Comparison of ENCODE assay signal across 8 cellular contexts in genomic region chr2:84880645-84881521, GRCh38. TPM values are rescaled to one million over a fixed set of nuclear protein-coding genes. Genes with fewer than 3 reads are reported as not detected.
A peak's percentile ranks its signal among the peaks of the same experiment; 100 is the strongest.
DNase-seq lines count a peak whose midpoint lies in the region; ATAC-seq and TF ChIP-seq lines count a peak whose summit lies in the region.

A gene with protein sequence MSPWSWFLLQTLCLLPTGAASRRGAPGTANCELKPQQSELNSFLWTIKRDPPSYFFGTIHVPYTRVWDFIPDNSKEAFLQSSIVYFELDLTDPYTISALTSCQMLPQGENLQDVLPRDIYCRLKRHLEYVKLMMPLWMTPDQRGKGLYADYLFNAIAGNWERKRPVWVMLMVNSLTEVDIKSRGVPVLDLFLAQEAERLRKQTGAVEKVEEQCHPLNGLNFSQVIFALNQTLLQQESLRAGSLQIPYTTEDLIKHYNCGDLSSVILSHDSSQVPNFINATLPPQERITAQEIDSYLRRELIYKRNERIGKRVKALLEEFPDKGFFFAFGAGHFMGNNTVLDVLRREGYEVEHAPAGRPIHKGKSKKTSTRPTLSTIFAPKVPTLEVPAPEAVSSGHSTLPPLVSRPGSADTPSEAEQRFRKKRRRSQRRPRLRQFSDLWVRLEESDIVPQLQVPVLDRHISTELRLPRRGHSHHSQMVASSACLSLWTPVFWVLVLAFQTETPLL (minus strand): TSS chr2:84881084. CDS start chr2:84881039, 45 bp downstream.

- H3K4me3 ChIP-seq in AG04450 (ENCODE audit: low read depth, low read length) (peak within 1 kb of the TSS; percentile 76), muscle layer of colon (ENCODE audit: low read depth in 1 of 2, low read length in 2 of 2) (peak within 1 kb of the TSS; percentile 68 to 71), thyroid gland (replicated peaks in 1 of 3) (peak within 1 kb of the TSS; percentile 10 to 52 (median 11))

- H3K9me3 ChIP-seq in AG04450 (ENCODE audit: control insufficient read depth, insufficient read depth, low read length) (no peaks in the 10 kb centered on the region; the same call in 1 of the 2 replicates), muscle layer of colon (ENCODE audit: low read length) (no peaks in the 10 kb centered on the region), thyroid gland (no peaks in the 10 kb centered on the region)

- no peak for DNase-seq in AG04450 (ENCODE audit: low read depth, low spot score)
- DNase-seq in HEK293T (ENCODE audit: extremely low spot score), result peak; percentile 26
- peak; percentile 43 for DNase-seq in effector CD8-positive, alpha-beta T cell (lab: John Stamatoyannopoulos, UW)
- no peak for DNase-seq in thyroid gland

- ATAC-seq in activated CD4-positive, CD25-positive, alpha-beta regulatory T cell treated with anti-CD3 and anti-CD28 coated beads, Interleukin-2, amount 50 U/mL, for 24 hours, result peak; percentile 20 to 35
- ATAC-seq in GM18517 (IDR thresholded peaks at IDR 0.05; ENCODE audit: unreplicated experiment), result no peak
- ATAC-seq in HG03520 (IDR thresholded peaks at IDR 0.05; ENCODE audit: unreplicated experiment), result no peak

- H3K27me3 ChIP-seq in AG04450 (ENCODE audit: control insufficient read depth, insufficient read depth, low read length), result no peaks in the 10 kb centered on the region
- H3K27me3 ChIP-seq in muscle layer of colon (ENCODE audit: control insufficient read depth in 1 of 2, insufficient read depth in 2 of 2, low read length in 2 of 2), result peaks cover 23 to 24% of the 10 kb centered on the region in 2 donors
- H3K27me3 ChIP-seq in thyroid gland, result no peaks in the 10 kb centered on the region

- intact Hi-C loops in thyroid gland (cut with DNase I), result loop anchor here (5.0 kb wide), 1 partner anchor 384 kb away; no protein-coding TSS in a partner anchor

- 0 to 2% methylated on average over 19 to 63 of the region's 77 CpGs for WGBS in thyroid gland, 2 donors

- peak within 1 kb of the TSS; percentile 4 for H3K9ac ChIP-seq in muscle layer of colon (ENCODE audit: low read length)

- POLR2A ChIA-PET in AG04450 (lab: Yijun Ruan, JAX) (interaction anchor here (0.9 to 3.0 kb wide), 3 partner anchors 25 to 74 kb away, joined by 4 to 20 read pairs (median 4); partner anchors contain the start of gene TMSB10), HEK293T (lab: Yijun Ruan, JAX) (no interaction called here)

- CTCF ChIA-PET in AG04450 (lab: Charles Lee), result interaction anchor here (1.4 kb wide), 1 partner anchor 39 kb away, joined by 5 read pairs; no protein-coding TSS in a partner anchor
- CTCF ChIA-PET in HEK293T (lab: Yijun Ruan, JAX), result interaction anchor here (0.6 kb wide), 1 partner anchor 448 kb away, joined by 3 read pairs; no protein-coding TSS in a partner anchor

- H3K4me1 ChIP-seq in muscle layer of colon (ENCODE audit: insufficient read depth, low read length) (peaks cover 20% of the 10 kb centered on the region), thyroid gland (peaks cover 15 to 21% of the 10 kb centered on the region in 2 donors)

- TF ChIP-seq CTCF in AG04450 (IDR thresholded peaks at IDR 0.05; ENCODE audit: low read depth, low read length), result no peak
- no peak for TF ChIP-seq CTCF in thyroid gland (IDR thresholded peaks at IDR 0.05)

- peak within 1 kb of the TSS; percentile 58 for H3K27ac ChIP-seq in AG04450 (ENCODE audit: low read depth, low read length)
- no peak within 1 kb of the TSS for H3K27ac ChIP-seq in muscle layer of colon (ENCODE audit: low read depth, low read length)
- no peak within 1 kb of the TSS for H3K27ac ChIP-seq in thyroid gland

- no peak for TF ChIP-seq POLR2A in thyroid gland (IDR thresholded peaks at IDR 0.05)

- H3K36me3 ChIP-seq in muscle layer of colon (ENCODE audit: insufficient read depth, low read length), result no peaks in the 10 kb centered on the region
- no peaks in the 10 kb centered on the region for H3K36me3 ChIP-seq in thyroid gland

TF ChIP-seq in HEK293T, 16 proteins besides CTCF, POLR2A, EP300 and RAD21:
- TF ChIP-seq L3MBTL2 (conservative IDR thresholded peaks at IDR 0.05), result peak; percentile 69
- TF ChIP-seq SP1 (IDR thresholded peaks at IDR 0.05), result no peak

RNA-seq across cellular contexts. Expression of the gene that starts here (rescaled TPM):
- 30.2 and 32.8 TPM in 2 replicates for polyA plus RNA-seq in AG04450 (2011; rRNA removed)
- 49.4 and 51.4 TPM in 2 replicates for polyA minus RNA-seq in AG04450 (2011; rRNA and poly(A)+ RNA removed)
- 1 to 10 TPM in 1 of 4 donors, under 1 TPM in 1, not detected in 2; 0.20 to 1.9 TPM for total RNA-seq in thyroid gland

Comparison
In these comparisons a context has a peak if more than half of its experiments do, and no peak if none do; other contexts are left out.
1. DNase-seq: peak in HEK293T (single experiment) and effector CD8-positive, alpha-beta T cell (single experiment); none in AG04450 (single experiment) and thyroid gland (0 of 2).
2. H3K4me3 ChIP-seq: peak in every context shown above with its lines; median percentile 76 in AG04450; 70 in muscle layer of colon; 11 in thyroid gland.
3. ATAC-seq: peak in activated CD4-positive, CD25-positive, alpha-beta regulatory T cell treated with anti-CD3 and anti-CD28 coated beads, Interleukin-2, amount 50 U/mL, for 24 hours (2 of 2); none in GM18517 (single experiment) and HG03520 (single experiment).